1 cellular context compared by ENCODE assay signal in the genomic region with DNA sequence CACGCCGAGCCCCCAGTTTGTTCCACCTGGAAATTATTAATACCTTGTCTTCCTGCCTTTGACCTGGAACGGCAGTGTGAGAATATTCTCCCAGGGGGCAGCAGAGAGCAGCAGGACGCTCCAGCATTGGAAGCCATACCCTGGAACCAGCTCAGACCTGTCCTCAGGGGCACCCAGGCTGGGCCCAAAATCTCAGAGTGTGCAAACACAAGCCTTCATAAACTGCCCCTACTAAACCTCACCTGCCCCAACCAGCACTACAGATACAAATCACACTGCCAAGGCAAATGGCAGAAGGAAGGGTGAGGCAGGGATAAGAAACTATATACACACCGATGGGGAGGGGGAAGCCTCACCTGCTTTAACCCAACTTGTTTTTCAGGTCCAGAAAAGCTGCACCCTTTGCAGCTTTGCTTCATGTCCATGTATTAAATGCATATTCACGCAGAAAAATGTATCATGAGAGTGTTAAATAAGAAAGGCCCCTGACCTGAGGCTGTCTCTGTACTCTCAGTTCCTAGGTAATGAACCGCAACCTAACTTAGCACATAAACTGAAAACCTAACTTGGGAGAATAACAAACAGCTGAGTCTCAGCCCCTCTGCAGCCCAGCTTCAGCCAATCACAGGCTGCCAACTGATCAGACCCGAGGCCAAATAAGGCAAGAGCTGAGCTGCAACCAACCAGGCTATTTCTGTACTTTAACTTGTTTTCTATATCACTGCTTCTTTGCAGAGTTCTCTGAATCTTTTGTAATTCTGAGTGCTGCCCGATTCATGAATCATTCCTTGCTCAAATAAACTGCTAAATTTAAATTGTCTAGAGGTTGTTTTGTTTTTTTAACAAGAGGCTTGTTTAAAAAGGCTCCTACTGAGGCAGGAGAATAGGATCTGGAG.
TF ChIP-seq lines count a peak whose summit lies in the region.

No MANE protein-coding gene starts in this region.

TF ChIP-seq in HepG2, 621 proteins besides CTCF, POLR2A, EP300 and RAD21 (continued from another document and continues in another):
- TF ChIP-seq, protein P1, sequence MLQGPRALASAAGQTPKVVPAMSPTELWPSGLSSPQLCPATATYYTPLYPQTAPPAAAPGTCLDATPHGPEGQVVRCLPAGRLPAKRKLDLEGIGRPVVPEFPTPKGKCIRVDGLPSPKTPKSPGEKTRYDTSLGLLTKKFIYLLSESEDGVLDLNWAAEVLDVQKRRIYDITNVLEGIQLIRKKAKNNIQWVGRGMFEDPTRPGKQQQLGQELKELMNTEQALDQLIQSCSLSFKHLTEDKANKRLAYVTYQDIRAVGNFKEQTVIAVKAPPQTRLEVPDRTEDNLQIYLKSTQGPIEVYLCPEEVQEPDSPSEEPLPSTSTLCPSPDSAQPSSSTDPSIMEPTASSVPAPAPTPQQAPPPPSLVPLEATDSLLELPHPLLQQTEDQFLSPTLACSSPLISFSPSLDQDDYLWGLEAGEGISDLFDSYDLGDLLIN (CRISPR knock-in tag; IDR thresholded peaks at IDR 0.05; ENCODE audit: borderline replicate concordance): peak; percentile 72
- TF ChIP-seq, protein P2, sequence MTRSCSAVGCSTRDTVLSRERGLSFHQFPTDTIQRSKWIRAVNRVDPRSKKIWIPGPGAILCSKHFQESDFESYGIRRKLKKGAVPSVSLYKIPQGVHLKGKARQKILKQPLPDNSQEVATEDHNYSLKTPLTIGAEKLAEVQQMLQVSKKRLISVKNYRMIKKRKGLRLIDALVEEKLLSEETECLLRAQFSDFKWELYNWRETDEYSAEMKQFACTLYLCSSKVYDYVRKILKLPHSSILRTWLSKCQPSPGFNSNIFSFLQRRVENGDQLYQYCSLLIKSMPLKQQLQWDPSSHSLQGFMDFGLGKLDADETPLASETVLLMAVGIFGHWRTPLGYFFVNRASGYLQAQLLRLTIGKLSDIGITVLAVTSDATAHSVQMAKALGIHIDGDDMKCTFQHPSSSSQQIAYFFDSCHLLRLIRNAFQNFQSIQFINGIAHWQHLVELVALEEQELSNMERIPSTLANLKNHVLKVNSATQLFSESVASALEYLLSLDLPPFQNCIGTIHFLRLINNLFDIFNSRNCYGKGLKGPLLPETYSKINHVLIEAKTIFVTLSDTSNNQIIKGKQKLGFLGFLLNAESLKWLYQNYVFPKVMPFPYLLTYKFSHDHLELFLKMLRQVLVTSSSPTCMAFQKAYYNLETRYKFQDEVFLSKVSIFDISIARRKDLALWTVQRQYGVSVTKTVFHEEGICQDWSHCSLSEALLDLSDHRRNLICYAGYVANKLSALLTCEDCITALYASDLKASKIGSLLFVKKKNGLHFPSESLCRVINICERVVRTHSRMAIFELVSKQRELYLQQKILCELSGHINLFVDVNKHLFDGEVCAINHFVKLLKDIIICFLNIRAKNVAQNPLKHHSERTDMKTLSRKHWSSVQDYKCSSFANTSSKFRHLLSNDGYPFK (CRISPR knock-in tag; IDR thresholded peaks at IDR 0.05; ENCODE audit: borderline replicate concordance): peak; percentile 72; the same call in 1 of the 2 replicates
- TF ChIP-seq ZNF776 (CRISPR knock-in tag; IDR thresholded peaks at IDR 0.05): no peak
- no peak for TF ChIP-seq NFE2 (CRISPR knock-in tag; IDR thresholded peaks at IDR 0.05)
- 0 out of 2 replicates have a peak, but pooled peaks have one; percentile 40 for TF ChIP-seq ZSCAN22 (CRISPR knock-in tag; IDR thresholded peaks at IDR 0.05)
- TF ChIP-seq ZNF34 (CRISPR knock-in tag; IDR thresholded peaks at IDR 0.05; ENCODE audit: borderline replicate concordance): peak; percentile 96; the same call in 1 of the 2 replicates
- no peak for TF ChIP-seq ZBTB21 (CRISPR knock-in tag; IDR thresholded peaks at IDR 0.05)
- peak; percentile 30 for TF ChIP-seq NR2F6 (IDR thresholded peaks at IDR 0.05)
- peak; percentile 59 for TF ChIP-seq NR2F6 (CRISPR knock-in tag; IDR thresholded peaks at IDR 0.05)
- peak; percentile 48; the same call in 1 of the 2 replicates for TF ChIP-seq ZBTB7A (CRISPR knock-in tag; IDR thresholded peaks at IDR 0.05)
- TF ChIP-seq ZNF263 (CRISPR knock-in tag; IDR thresholded peaks at IDR 0.05): no peak
- TF ChIP-seq SMAD3 (CRISPR knock-in tag; IDR thresholded peaks at IDR 0.05): peak; percentile 99
- TF ChIP-seq, protein P3, sequence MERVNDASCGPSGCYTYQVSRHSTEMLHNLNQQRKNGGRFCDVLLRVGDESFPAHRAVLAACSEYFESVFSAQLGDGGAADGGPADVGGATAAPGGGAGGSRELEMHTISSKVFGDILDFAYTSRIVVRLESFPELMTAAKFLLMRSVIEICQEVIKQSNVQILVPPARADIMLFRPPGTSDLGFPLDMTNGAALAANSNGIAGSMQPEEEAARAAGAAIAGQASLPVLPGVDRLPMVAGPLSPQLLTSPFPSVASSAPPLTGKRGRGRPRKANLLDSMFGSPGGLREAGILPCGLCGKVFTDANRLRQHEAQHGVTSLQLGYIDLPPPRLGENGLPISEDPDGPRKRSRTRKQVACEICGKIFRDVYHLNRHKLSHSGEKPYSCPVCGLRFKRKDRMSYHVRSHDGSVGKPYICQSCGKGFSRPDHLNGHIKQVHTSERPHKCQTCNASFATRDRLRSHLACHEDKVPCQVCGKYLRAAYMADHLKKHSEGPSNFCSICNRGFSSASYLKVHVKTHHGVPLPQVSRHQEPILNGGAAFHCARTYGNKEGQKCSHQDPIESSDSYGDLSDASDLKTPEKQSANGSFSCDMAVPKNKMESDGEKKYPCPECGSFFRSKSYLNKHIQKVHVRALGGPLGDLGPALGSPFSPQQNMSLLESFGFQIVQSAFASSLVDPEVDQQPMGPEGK (CRISPR knock-in tag; IDR thresholded peaks at IDR 0.05): peak; percentile 51; the same call in 1 of the 2 replicates
- TF ChIP-seq, protein P4, sequence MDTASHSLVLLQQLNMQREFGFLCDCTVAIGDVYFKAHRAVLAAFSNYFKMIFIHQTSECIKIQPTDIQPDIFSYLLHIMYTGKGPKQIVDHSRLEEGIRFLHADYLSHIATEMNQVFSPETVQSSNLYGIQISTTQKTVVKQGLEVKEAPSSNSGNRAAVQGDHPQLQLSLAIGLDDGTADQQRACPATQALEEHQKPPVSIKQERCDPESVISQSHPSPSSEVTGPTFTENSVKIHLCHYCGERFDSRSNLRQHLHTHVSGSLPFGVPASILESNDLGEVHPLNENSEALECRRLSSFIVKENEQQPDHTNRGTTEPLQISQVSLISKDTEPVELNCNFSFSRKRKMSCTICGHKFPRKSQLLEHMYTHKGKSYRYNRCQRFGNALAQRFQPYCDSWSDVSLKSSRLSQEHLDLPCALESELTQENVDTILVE (CRISPR knock-in tag; IDR thresholded peaks at IDR 0.05): peak; percentile 59; the same call in 1 of the 2 replicates
- TF ChIP-seq PHF21A (CRISPR knock-in tag; IDR thresholded peaks at IDR 0.05): peak; percentile 79
- TF ChIP-seq FOXA1 (IDR thresholded peaks at IDR 0.05): no peak
- TF ChIP-seq FOXA1 (CRISPR knock-in tag; IDR thresholded peaks at IDR 0.05): peak; percentile 32
- TF ChIP-seq RFXAP (CRISPR knock-in tag; IDR thresholded peaks at IDR 0.05; ENCODE audit: borderline replicate concordance): peak; percentile 25; the same call in 1 of the 2 replicates
- TF ChIP-seq ZNF350 (CRISPR knock-in tag; IDR thresholded peaks at IDR 0.05; ENCODE audit: borderline replicate concordance, low read depth): peak; percentile 96
- peak; percentile 77; the same call in 1 of the 2 replicates for TF ChIP-seq PITX1 (CRISPR knock-in tag; IDR thresholded peaks at IDR 0.05)
- peak; percentile 52 for TF ChIP-seq KAT7 (CRISPR knock-in tag; IDR thresholded peaks at IDR 0.05; ENCODE audit: borderline replicate concordance)
- TF ChIP-seq ZEB1 (IDR thresholded peaks at IDR 0.05; ENCODE audit: insufficient replicate concordance, low read depth): peak; percentile 90
- peak; percentile 64 for TF ChIP-seq HOXA3 (CRISPR knock-in tag; IDR thresholded peaks at IDR 0.05)
- peak; percentile 67 for TF ChIP-seq ZBTB33 (CRISPR knock-in tag; IDR thresholded peaks at IDR 0.05)
- TF ChIP-seq, protein P5, sequence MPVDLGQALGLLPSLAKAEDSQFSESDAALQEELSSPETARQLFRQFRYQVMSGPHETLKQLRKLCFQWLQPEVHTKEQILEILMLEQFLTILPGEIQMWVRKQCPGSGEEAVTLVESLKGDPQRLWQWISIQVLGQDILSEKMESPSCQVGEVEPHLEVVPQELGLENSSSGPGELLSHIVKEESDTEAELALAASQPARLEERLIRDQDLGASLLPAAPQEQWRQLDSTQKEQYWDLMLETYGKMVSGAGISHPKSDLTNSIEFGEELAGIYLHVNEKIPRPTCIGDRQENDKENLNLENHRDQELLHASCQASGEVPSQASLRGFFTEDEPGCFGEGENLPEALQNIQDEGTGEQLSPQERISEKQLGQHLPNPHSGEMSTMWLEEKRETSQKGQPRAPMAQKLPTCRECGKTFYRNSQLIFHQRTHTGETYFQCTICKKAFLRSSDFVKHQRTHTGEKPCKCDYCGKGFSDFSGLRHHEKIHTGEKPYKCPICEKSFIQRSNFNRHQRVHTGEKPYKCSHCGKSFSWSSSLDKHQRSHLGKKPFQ (CRISPR knock-in tag; IDR thresholded peaks at IDR 0.05; ENCODE audit: insufficient replicate concordance): peak; percentile 43
- TF ChIP-seq KLF6 (CRISPR knock-in tag; IDR thresholded peaks at IDR 0.05): peak; percentile 83
- no peak for TF ChIP-seq ZNF326 (CRISPR knock-in tag; IDR thresholded peaks at IDR 0.05; ENCODE audit: borderline replicate concordance)
- TF ChIP-seq MAZ (IDR thresholded peaks at IDR 0.05; ENCODE audit: borderline replicate concordance, low read depth, low read length): 0 out of 2 replicates have a peak, but pooled peaks have one; percentile 26
- no peak for TF ChIP-seq MAZ (CRISPR knock-in tag; IDR thresholded peaks at IDR 0.05; ENCODE audit: low read depth)
- no peak; the same call in 1 of the 2 replicates for TF ChIP-seq ZFP37 (CRISPR knock-in tag; IDR thresholded peaks at IDR 0.05; ENCODE audit: borderline replicate concordance)
- peak; percentile 71; the same call in 1 of the 2 replicates for TF ChIP-seq JUN (CRISPR knock-in tag; IDR thresholded peaks at IDR 0.05)
- TF ChIP-seq PHF5A (CRISPR knock-in tag; IDR thresholded peaks at IDR 0.05; ENCODE audit: low read depth, unreplicated experiment): peak; percentile 63
- peak; percentile 73; the same call in 1 of the 2 replicates for TF ChIP-seq GFI1 (CRISPR knock-in tag; IDR thresholded peaks at IDR 0.05; ENCODE audit: borderline replicate concordance)
- peak; percentile 61; the same call in 1 of the 2 replicates for TF ChIP-seq RARG (CRISPR knock-in tag; IDR thresholded peaks at IDR 0.05; ENCODE audit: low read depth)
- TF ChIP-seq NCOA1 (CRISPR knock-in tag; IDR thresholded peaks at IDR 0.05): peak; percentile 34; the same call in 1 of the 2 replicates
- TF ChIP-seq NR2C2 (CRISPR knock-in tag; IDR thresholded peaks at IDR 0.05; ENCODE audit: borderline replicate concordance): peak; percentile 53
- 0 out of 2 replicates have a peak, but pooled peaks have one; percentile 48 for TF ChIP-seq RFX5 (IDR thresholded peaks at IDR 0.05; ENCODE audit: low read depth, low read length)
- TF ChIP-seq MAF1 (CRISPR knock-in tag; IDR thresholded peaks at IDR 0.05; ENCODE audit: borderline replicate concordance): no peak
- peak; percentile 76; the same call in 1 of the 2 replicates for TF ChIP-seq ZNF264 (CRISPR knock-in tag; IDR thresholded peaks at IDR 0.05)
- TF ChIP-seq ZNF792 (CRISPR knock-in tag; IDR thresholded peaks at IDR 0.05): peak; percentile 93
- no peak for TF ChIP-seq ZNF570 (CRISPR knock-in tag; IDR thresholded peaks at IDR 0.05; ENCODE audit: borderline replicate concordance)
- peak; percentile 57; the same call in 1 of the 2 replicates for TF ChIP-seq SATB2 (CRISPR knock-in tag; IDR thresholded peaks at IDR 0.05)
- peak; percentile 93 for TF ChIP-seq ZMYM4 (CRISPR knock-in tag; IDR thresholded peaks at IDR 0.05)
- TF ChIP-seq, protein P6, sequence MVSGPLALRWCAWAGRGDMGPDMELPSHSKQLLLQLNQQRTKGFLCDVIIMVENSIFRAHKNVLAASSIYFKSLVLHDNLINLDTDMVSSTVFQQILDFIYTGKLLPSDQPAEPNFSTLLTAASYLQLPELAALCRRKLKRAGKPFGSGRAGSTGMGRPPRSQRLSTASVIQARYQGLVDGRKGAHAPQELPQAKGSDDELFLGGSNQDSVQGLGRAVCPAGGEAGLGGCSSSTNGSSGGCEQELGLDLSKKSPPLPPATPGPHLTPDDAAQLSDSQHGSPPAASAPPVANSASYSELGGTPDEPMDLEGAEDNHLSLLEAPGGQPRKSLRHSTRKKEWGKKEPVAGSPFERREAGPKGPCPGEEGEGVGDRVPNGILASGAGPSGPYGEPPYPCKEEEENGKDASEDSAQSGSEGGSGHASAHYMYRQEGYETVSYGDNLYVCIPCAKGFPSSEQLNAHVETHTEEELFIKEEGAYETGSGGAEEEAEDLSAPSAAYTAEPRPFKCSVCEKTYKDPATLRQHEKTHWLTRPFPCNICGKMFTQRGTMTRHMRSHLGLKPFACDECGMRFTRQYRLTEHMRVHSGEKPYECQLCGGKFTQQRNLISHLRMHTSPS (CRISPR knock-in tag; IDR thresholded peaks at IDR 0.05; ENCODE audit: low read depth): peak; percentile 22; the same call in 1 of the 2 replicates
- TF ChIP-seq DRAP1 (CRISPR knock-in tag; IDR thresholded peaks at IDR 0.05): peak; percentile 67
- 0 out of 2 replicates have a peak, but pooled peaks have one; percentile 80 for TF ChIP-seq ZNF441 (CRISPR knock-in tag; IDR thresholded peaks at IDR 0.05; ENCODE audit: borderline replicate concordance)
- TF ChIP-seq MTA1 (CRISPR knock-in tag; IDR thresholded peaks at IDR 0.05; ENCODE audit: borderline replicate concordance): 0 out of 2 replicates have a peak, but pooled peaks have one; percentile 45
- no peak for TF ChIP-seq NR3C1 (CRISPR knock-in tag; IDR thresholded peaks at IDR 0.05)
- TF ChIP-seq ZNF431 (CRISPR knock-in tag; IDR thresholded peaks at IDR 0.05; ENCODE audit: borderline replicate concordance, low read depth): 0 out of 2 replicates have a peak, but pooled peaks have one; percentile 34
- peak; percentile 96 for TF ChIP-seq RELA (CRISPR knock-in tag; IDR thresholded peaks at IDR 0.05)
- TF ChIP-seq ZNF724P (CRISPR knock-in tag; IDR thresholded peaks at IDR 0.05; ENCODE audit: borderline replicate concordance): peak; percentile 61; the same call in 1 of the 2 replicates
- TF ChIP-seq ZKSCAN5 (CRISPR knock-in tag; IDR thresholded peaks at IDR 0.05): peak; percentile 77; the same call in 1 of the 2 replicates
- TF ChIP-seq TSC22D2 (CRISPR knock-in tag; IDR thresholded peaks at IDR 0.05; ENCODE audit: borderline replicate concordance): peak; percentile 22; the same call in 1 of the 2 replicates
